ENCODE assay signal across 1 cellular context in genomic region chr11:33689506-33689905, GRCh38.
TF ChIP-seq lines count a peak whose summit lies in the region.

No MANE protein-coding gene starts in this region.

TF ChIP-seq in H1, 55 proteins besides CTCF, POLR2A, EP300 and RAD21:
- no peak for TF ChIP-seq POU5F1 (IDR thresholded peaks at IDR 0.05; ENCODE audit: low read depth, low read length)
